ENCODE assay signal across 8 cellular contexts in genomic region chr1:6260433-6260934, GRCh38. TPM values are rescaled to one million over a fixed set of nuclear protein-coding genes. Genes with fewer than 3 reads are reported as not detected.
DNase-seq lines count a peak whose midpoint lies in the region; ATAC-seq and TF ChIP-seq lines count a peak whose summit lies in the region.

No MANE protein-coding gene starts in this region.

- H3K36me3 ChIP-seq in Peyer's patch (no peaks in the 10 kb centered on the region), psoas muscle (ENCODE audit: insufficient read depth in 1 of 2, low read depth in 1 of 2) (no peaks in the 10 kb centered on the region)

- H3K4me3 ChIP-seq in Peyer's patch: peak overlapping the region; percentile 62 to 100 (median 76)
- peak overlapping the region; percentile 44 for H3K4me3 ChIP-seq in fibroblast of mammary gland (ENCODE audit: control insufficient read depth, low read depth, low read length)
- peak overlapping the region; percentile 64 for H3K4me3 ChIP-seq in psoas muscle

- H3K27me3 ChIP-seq in Peyer's patch (no peaks in the 10 kb centered on the region), psoas muscle (ENCODE audit: insufficient read depth in 3 of 3, low read length in 2 of 3) (peaks cover 0 to 52% (median 23%) of the 10 kb centered on the region in 3 donors)

- H3K27ac Mint-ChIP-seq in progenitor cell of endocrine pancreas: no peak overlapping the region

- no peak overlapping the region for H3K4me3 Mint-ChIP-seq in progenitor cell of endocrine pancreas (ENCODE audit: low read depth)

- TF ChIP-seq CTCF in Peyer's patch (IDR thresholded peaks at IDR 0.05): no peak
- TF ChIP-seq CTCF in fibroblast of mammary gland (conservative IDR thresholded peaks at IDR 0.05; ENCODE audit: control insufficient read depth, insufficient read depth, low read depth, low read length): no peak
- TF ChIP-seq CTCF in psoas muscle (IDR thresholded peaks at IDR 0.05): no peak
- TF ChIP-seq CTCF in progenitor cell of endocrine pancreas (IDR thresholded peaks at IDR 0.05; ENCODE audit: unreplicated experiment): no peak

- no peaks in the 10 kb centered on the region for H3K9me3 Mint-ChIP-seq in progenitor cell of endocrine pancreas (ENCODE audit: low read depth)

- H3K36me3 Mint-ChIP-seq in progenitor cell of endocrine pancreas (ENCODE audit: insufficient read depth): peaks cover 2% of the 10 kb centered on the region

- no peak for DNase-seq in Right ventricle myocardium inferior (ENCODE audit: missing footprints)
- no peak for DNase-seq in cardiac septum (ENCODE audit: low spot score)
- no peak for DNase-seq in Peyer's patch
- DNase-seq in fibroblast of mammary gland (ENCODE audit: low read depth): no peak
- DNase-seq in psoas muscle: peak; percentile 57 to 64
- DNase-seq in activated CD4-positive, alpha-beta T cell treated with anti-CD3 and anti-CD28 coated beads, Interleukin-2, amount 50 U/mL, for 4 hours: no peak
- DNase-seq in progenitor cell of endocrine pancreas (ENCODE audit: low spot score, unreplicated experiment): no peak

- H3K27ac ChIP-seq in Peyer's patch (peak overlapping the region; percentile 64 to 93 (median 84)), psoas muscle (no peak overlapping the region)

- TF ChIP-seq POLR2A in Peyer's patch (IDR thresholded peaks at IDR 0.05): no peak

- whole genome bisulfite sequencing in psoas muscle, 3 donors: 0 to 1% (median 1%) methylated on average over 26 to 61 of the region's 61 CpGs

- H3K27me3 Mint-ChIP-seq in progenitor cell of endocrine pancreas: peaks cover 39% of the 10 kb centered on the region

- intact Hi-C loops in Right ventricle myocardium inferior (cut with DNase I) (no loop called here), cardiac septum (cut with DNase I) (no loop called here), psoas muscle (cut with DNase I) (no loop called here)

- peak; percentile 30 for ATAC-seq in Right ventricle myocardium inferior
- ATAC-seq in psoas muscle: peak in 2 of 4 donors; percentile 11 to 24
- no peak for ATAC-seq in GM19467 (IDR thresholded peaks at IDR 0.05; ENCODE audit: unreplicated experiment)

- H3K9me3 ChIP-seq in Peyer's patch: no peaks in the 10 kb centered on the region
- H3K9me3 ChIP-seq in psoas muscle: no peaks in the 10 kb centered on the region

- H3K4me1 ChIP-seq in Peyer's patch: peaks cover 2 to 23% (median 11%) of the 10 kb centered on the region in 4 donors
- H3K4me1 ChIP-seq in psoas muscle: peaks cover 4% of the 10 kb centered on the region

- peaks cover 1% of the 10 kb centered on the region for H3K4me1 Mint-ChIP-seq in progenitor cell of endocrine pancreas (ENCODE audit: low read depth)

RNA-seq across cellular contexts. Expression of gene GPR153, which starts 0.4 kb away (rescaled TPM):
- 10.6 TPM for total RNA-seq in Right ventricle myocardium inferior
- 7.0 TPM for total RNA-seq in cardiac septum
- total RNA-seq in Peyer's patch: 100 to 1,000 TPM in 3 of 4 donors, 1 to 10 TPM in 1; 3.3 to 162 (median 121) TPM
- 1 to 10 TPM; 2.2 to 3.5 (median 2.9) TPM for total RNA-seq in psoas muscle
- 1 to 10 TPM in 1 of 3 donors, under 1 TPM in 2; 0.49 to 1.6 (median 0.75) TPM for polyA plus RNA-seq in psoas muscle
- total RNA-seq in progenitor cell of endocrine pancreas: 6.3 and 6.5 TPM in 2 replicates

RNA-seq across cellular contexts. Expression of gene HES3, which starts 16.5 kb away (rescaled TPM):
- not detected for total RNA-seq in Right ventricle myocardium inferior
- not detected for total RNA-seq in cardiac septum
- not detected for total RNA-seq in Peyer's patch
- not detected for total RNA-seq in psoas muscle
- not detected for polyA plus RNA-seq in psoas muscle
- not detected in 2 replicates for total RNA-seq in progenitor cell of endocrine pancreas

RNA-seq across cellular contexts. Expression of gene ICMT, which starts 24.7 kb away (rescaled TPM):
- 58.8 TPM for total RNA-seq in Right ventricle myocardium inferior
- 71.2 TPM for total RNA-seq in cardiac septum
- 100 to 1,000 TPM in 1 of 4 donors, 10 to 100 TPM in 3; 26.4 to 109 (median 63.8) TPM for total RNA-seq in Peyer's patch
- 100 to 1,000 TPM in 1 of 4 donors, 10 to 100 TPM in 3; 57.3 to 215 (median 68.3) TPM for total RNA-seq in psoas muscle
- 100 to 1,000 TPM in 1 of 3 donors, 10 to 100 TPM in 2; 39.2 to 101 (median 47.2) TPM for polyA plus RNA-seq in psoas muscle
- 56.6 and 59.4 TPM in 2 replicates for total RNA-seq in progenitor cell of endocrine pancreas

RNA-seq across cellular contexts. Expression of gene RNF207, which starts 54.6 kb away (rescaled TPM):
- 54.6 TPM for total RNA-seq in Right ventricle myocardium inferior
- total RNA-seq in cardiac septum: 91.0 TPM
- total RNA-seq in Peyer's patch: 100 to 1,000 TPM in 3 of 4 donors, 10 to 100 TPM in 1; 56.9 to 153 (median 118) TPM
- total RNA-seq in psoas muscle: 10 to 100 TPM in 1 of 4 donors, 1 to 10 TPM in 3; 3.4 to 13.6 (median 4.6) TPM
- polyA plus RNA-seq in psoas muscle: 1 to 10 TPM; 2.5 to 5.1 (median 3.0) TPM
- total RNA-seq in progenitor cell of endocrine pancreas: 50.5 and 55.4 TPM in 2 replicates

Comparison
In these comparisons a context has a peak if more than half of its experiments do, and no peak if none do; other contexts are left out.
1. DNase-seq: peak in psoas muscle (2 of 2); none in Right ventricle myocardium inferior (single experiment), cardiac septum (single experiment), Peyer's patch (0 of 3), fibroblast of mammary gland (single experiment), activated CD4-positive, alpha-beta T cell treated with anti-CD3 and anti-CD28 coated beads, Interleukin-2, amount 50 U/mL, for 4 hours (0 of 2) and progenitor cell of endocrine pancreas (single experiment).
2. Peak in every context shown above with its lines, with median percentiles within 50 percentile points of each other: H3K4me3 ChIP-seq.